ENCODE assay signal across 2 cellular contexts in genomic region chr1:248670003-248670402, GRCh38.
TF ChIP-seq lines count a peak whose summit lies in the region.

No MANE protein-coding gene starts in this region.

TF ChIP-seq in HEK293, 187 proteins besides CTCF, POLR2A, EP300 and RAD21:
- TF ChIP-seq ZNF473 (tag by site-specific recombination; IDR thresholded peaks at IDR 0.05) = no peak
- no peak for TF ChIP-seq ZNF221 (tag by site-specific recombination; IDR thresholded peaks at IDR 0.05; ENCODE audit: borderline replicate concordance)
- peak; percentile 95 for TF ChIP-seq SETDB1 (IDR thresholded peaks at IDR 0.05; ENCODE audit: insufficient read length, low read length)

TF ChIP-seq in GM12878, 131 proteins besides CTCF, POLR2A, EP300 and RAD21:
- TF ChIP-seq IKZF2 (IDR thresholded peaks at IDR 0.05) = no peak
- TF ChIP-seq ATF7 (IDR thresholded peaks at IDR 0.05; ENCODE audit: low read depth) = no peak
- TF ChIP-seq NR2F1 (conservative IDR thresholded peaks at IDR 0.05) = no peak
- no peak for TF ChIP-seq PML (IDR thresholded peaks at IDR 0.05; ENCODE audit: low read length)
- no peak for TF ChIP-seq IKZF1 (conservative IDR thresholded peaks at IDR 0.05)
- no peak for TF ChIP-seq NFXL1 (IDR thresholded peaks at IDR 0.05; ENCODE audit: borderline replicate concordance)
- no peak for TF ChIP-seq PAX8 (IDR thresholded peaks at IDR 0.05)
- TF ChIP-seq FOXK2 (IDR thresholded peaks at IDR 0.05) = no peak
- no peak for TF ChIP-seq RCOR1 (conservative IDR thresholded peaks at IDR 0.05; ENCODE audit: low read depth, low read length)
- TF ChIP-seq ZNF217 (IDR thresholded peaks at IDR 0.05) = no peak
- TF ChIP-seq ATF3 (IDR thresholded peaks at IDR 0.05; ENCODE audit: borderline replicate concordance, extremely low read depth, low read depth, low read length) = no peak
- no peak for TF ChIP-seq IRF4 (IDR thresholded peaks at IDR 0.05; ENCODE audit: low read depth, low read length)
- TF ChIP-seq KDM1A (IDR thresholded peaks at IDR 0.05; ENCODE audit: borderline replicate concordance) = no peak
- no peak for TF ChIP-seq ZZZ3 (IDR thresholded peaks at IDR 0.05; ENCODE audit: control insufficient read depth, insufficient read length, low read depth)
- no peak for TF ChIP-seq SRF (IDR thresholded peaks at IDR 0.05; ENCODE audit: low read depth in 2 of 2, low read length in 2 of 2)
- no peak for TF ChIP-seq FOXM1 (IDR thresholded peaks at IDR 0.05; ENCODE audit: low read depth, low read length)
- no peak for TF ChIP-seq HDAC6 (IDR thresholded peaks at IDR 0.05; ENCODE audit: unreplicated experiment)
